Comparison of ENCODE assay signal across 8 cellular contexts in genomic region chr10:72242675-72243074, GRCh38. TPM values are rescaled to one million over a fixed set of nuclear protein-coding genes. Genes with fewer than 3 reads are reported as not detected.
DNase-seq lines count a peak whose midpoint lies in the region; TF ChIP-seq lines count a peak whose summit lies in the region.

No MANE protein-coding gene starts in this region.

- H3K9me3 ChIP-seq in adrenal gland (replicated peaks in 1 of 3) = no peaks in the 10 kb centered on the region
- no peaks in the 10 kb centered on the region for H3K9me3 ChIP-seq in spleen
- no peaks in the 10 kb centered on the region for H3K9me3 ChIP-seq in HAP-1

- peak; percentile 74 for DNase-seq in LHCN-M2 (ENCODE audit: low read depth)
- DNase-seq in adrenal gland = peak; percentile 68 to 91 (median 83)
- DNase-seq in iPS-NIHi11 (ENCODE audit: low spot score) = peak; percentile 42
- DNase-seq in spleen = peak; percentile 84
- DNase-seq in NOMO-1 treated with DMSO at 0.1 percent for 48 hours (lab: John Stamatoyannopoulos, UW; ENCODE audit: unreplicated experiment) = no peak
- no peak for DNase-seq in activated gamma-delta T cell treated with Interleukin-2 at 50 U/mL for 16 hours
- no peak for DNase-seq in HAP-1 (ENCODE audit: low spot score in 2 of 2)
- DNase-seq in NCI-H2171 treated with DMSO at 0.1 percent for 48 hours (lab: John Stamatoyannopoulos, UW) = no peak

- in situ Hi-C loops in HAP-1 (cut with MboI; ENCODE audit: low sequenced_read_pairs) = no loop called here

- no peaks in the 10 kb centered on the region for H3K27me3 ChIP-seq in adrenal gland
- H3K27me3 ChIP-seq in spleen (replicated peaks in 1 of 7) = no peaks in the 10 kb centered on the region
- no peaks in the 10 kb centered on the region for H3K27me3 ChIP-seq in HAP-1 (ENCODE audit: low read depth)

- no peak overlapping the region for H3K4me3 ChIP-seq in adrenal gland
- H3K4me3 ChIP-seq in spleen = no peak overlapping the region
- H3K4me3 ChIP-seq in HAP-1 = no peak overlapping the region

- TF ChIP-seq CTCF in adrenal gland (IDR thresholded peaks at IDR 0.05) (no peak), spleen (IDR thresholded peaks at IDR 0.05 in 8 of 11, conservative IDR thresholded peaks at IDR 0.05 in 3 of 11) (no peak)

- H3K4me1 ChIP-seq in adrenal gland (replicated peaks in 1 of 2) (peaks cover 32 to 63% of the 10 kb centered on the region in 2 donors), spleen (peaks cover 49 to 89% (median 71%) of the 10 kb centered on the region in 6 donors), HAP-1 (peaks cover 6% of the 10 kb centered on the region; the same call in 1 of the 2 replicates)

- intact Hi-C loops in adrenal gland (cut with DNase I) (no loop called here), spleen (cut with DNase I; ENCODE audit: low total_unique reads) (no loop called here)

- WGBS in adrenal gland, 4 donors = 14 to 52% (median 19%) methylated on average over 4 of the region's 4 CpGs
- WGBS in spleen, 5 donors = 46 to 52% (median 48%) methylated on average over 4 of the region's 4 CpGs

- H3K36me3 ChIP-seq in adrenal gland (replicated peaks in 1 of 2) (no peaks in the 10 kb centered on the region), spleen (peaks cover 0 to 13% (median 0%) of the 10 kb centered on the region in 6 donors), HAP-1 (replicated peaks) (no peaks in the 10 kb centered on the region)

- H3K27ac ChIP-seq in adrenal gland = peak overlapping the region in 4 of 5 donors; percentile 25 to 93 (median 68)
- peak overlapping the region; percentile 41 to 94 (median 86) for H3K27ac ChIP-seq in spleen

- no peak for TF ChIP-seq POLR2A in adrenal gland (IDR thresholded peaks at IDR 0.05)
- TF ChIP-seq POLR2A in spleen (IDR thresholded peaks at IDR 0.05) = no peak

RNA-seq across cellular contexts. Expression of gene ASCC1, which starts 26.6 kb away (rescaled TPM):
- total RNA-seq in LHCN-M2 (2014; rRNA removed) (30.3 and 37.3 TPM in 2 replicates), adrenal gland (10 to 100 TPM; 26.6 to 57.4 (median 36.7) TPM), spleen (10 to 100 TPM; 23.7 to 41.7 (median 37.9) TPM)
- 27.0 TPM for polyA plus RNA-seq in LHCN-M2 (2012)
- polyA plus RNA-seq in adrenal gland (100 to 1,000 TPM in 1 of 3 donors, 10 to 100 TPM in 1, 1 to 10 TPM in 1; 9.7 to 101 (median 10.1) TPM), spleen (10 to 100 TPM; 11.9 to 22.0 (median 18.4) TPM)

RNA-seq across cellular contexts. Expression of gene ANAPC16, which starts 26.9 kb away (rescaled TPM):
- total RNA-seq in LHCN-M2 (2014; rRNA removed) (46.0 and 48.3 TPM in 2 replicates), adrenal gland (100 to 1,000 TPM in 7 of 8 donors, 10 to 100 TPM in 1; 69.1 to 170 (median 139) TPM), spleen (100 to 1,000 TPM in 3 of 7 donors, 10 to 100 TPM in 4; 70.8 to 115 (median 97.2) TPM)
- polyA plus RNA-seq in LHCN-M2 (2012) = 46.1 TPM
- polyA plus RNA-seq in adrenal gland (100 to 1,000 TPM; 102 to 186 (median 128) TPM), spleen (100 to 1,000 TPM; 182 to 239 (median 224) TPM)

RNA-seq across cellular contexts. Expression of gene DDIT4, which starts 31.0 kb away (rescaled TPM):
- total RNA-seq in LHCN-M2 (2014; rRNA removed) (257 and 378 TPM in 2 replicates), adrenal gland (100 to 1,000 TPM; 211 to 711 (median 386) TPM), spleen (100 to 1,000 TPM; 103 to 308 (median 249) TPM)
- 158 TPM for polyA plus RNA-seq in LHCN-M2 (2012)
- polyA plus RNA-seq in adrenal gland (100 to 1,000 TPM; 109 to 149 (median 123) TPM), spleen (100 to 1,000 TPM in 2 of 3 donors, 10 to 100 TPM in 1; 99.3 to 247 (median 209) TPM)

Comparison
In these comparisons a context has a peak if more than half of its experiments do, and no peak if none do; other contexts are left out.
1. DNase-seq: peak in LHCN-M2 (single experiment), adrenal gland (7 of 7), iPS-NIHi11 (single experiment) and spleen (single experiment); none in NOMO-1 treated with DMSO at 0.1 percent for 48 hours (single experiment), activated gamma-delta T cell treated with Interleukin-2 at 50 U/mL for 16 hours (single experiment), HAP-1 (0 of 2) and NCI-H2171 treated with DMSO at 0.1 percent for 48 hours (single experiment).